25 cellular contexts compared by ENCODE assay signal in the genomic region with DNA sequence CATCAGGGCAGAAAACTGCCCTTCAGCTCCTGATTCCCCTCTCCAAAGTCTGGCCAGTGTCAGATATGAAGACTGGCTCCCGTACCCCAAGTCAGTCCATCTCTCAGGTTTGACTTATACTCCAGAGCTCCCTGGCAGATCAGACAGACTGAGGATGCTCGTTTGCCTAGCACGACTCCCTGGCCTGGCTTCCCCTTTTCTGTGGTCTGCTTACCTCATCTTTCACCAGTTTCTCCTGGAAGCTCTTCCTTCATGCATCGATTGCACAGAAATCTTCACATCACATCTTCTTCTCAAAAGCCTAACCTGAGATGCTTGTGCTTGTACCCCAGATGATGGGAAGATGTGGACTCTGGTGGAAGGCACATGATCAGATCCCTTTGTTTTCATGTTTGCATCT.
DNase-seq lines count a peak whose midpoint lies in the region; ATAC-seq and TF ChIP-seq lines count a peak whose summit lies in the region.
"Had no signal": no experiment of that assay in that cellular context is flagged by ENCODE, and none has a peak within 500 bp of the region (broad histone marks: within the 10 kb centered on the region; RNA-seq: fewer than 3 reads in every experiment).

No MANE protein-coding gene starts in this region.

- no peak overlapping the region for H3K27ac ChIP-seq in GM23338 (ENCODE audit: low read depth)
- H3K27ac ChIP-seq in OCI-LY3 (ENCODE audit: low read length), result no peak overlapping the region
- no peak overlapping the region for H3K27ac ChIP-seq in neural progenitor cell
- H3K27ac ChIP-seq in endodermal cell (ENCODE audit: low read depth, low read length), result no peak overlapping the region
- no peak overlapping the region for H3K27ac ChIP-seq in CD8-positive, alpha-beta memory T cell (ENCODE audit: low read depth, low read length)
- H3K27ac ChIP-seq: BLaER1 treated with 17β-estradiol and CSF1 and Interleukin-3, amounts not matched to agents 10 nM and 100 nM; GM23248; PC-9; SJCRH30 had no signal

- H3K4me1 Mint-ChIP-seq in GM23338, result peaks cover 18% of the 10 kb centered on the region
- H3K4me1 Mint-ChIP-seq in neural progenitor cell, result peaks cover 12% of the 10 kb centered on the region
- peaks cover 11% of the 10 kb centered on the region for H3K4me1 Mint-ChIP-seq in endodermal cell
- H3K4me1 Mint-ChIP-seq in CD8-positive, alpha-beta memory T cell, result no peaks in the 10 kb centered on the region
- H3K4me1 Mint-ChIP-seq: CD4-positive, alpha-beta memory T cell had no signal

- peak overlapping the region; percentile 40; the same call in 1 of the 2 replicates for H2AFZ ChIP-seq in GM23338
- no peak overlapping the region for H2AFZ ChIP-seq in OCI-LY3 (ENCODE audit: low read depth, low read length)
- no peak overlapping the region for H2AFZ ChIP-seq in neural progenitor cell (replicated peaks)
- H2AFZ ChIP-seq: GM23248, PC-9 had no signal

- DNase-seq in GM23338 (ENCODE audit: low spot score) (no peak), NB4 (ENCODE audit: low read depth) (peak; percentile 10), neural progenitor cell (ENCODE audit: low spot score) (no peak), endodermal cell (no peak), NCI-H345 treated with DMSO at 0.1 percent for 48 hours (lab: John Stamatoyannopoulos, UW; ENCODE audit: unreplicated experiment) (no peak), EL (no peak)
- DNase-seq in CD8-positive, alpha-beta memory T cell, result no peak
- DNase-seq: Caco-2; CD4-positive, alpha-beta memory T cell; GF-D8; GM23248; H9; MG63; NCI-H1092 treated with DMSO at 0.1 percent for 48 hours; NCI-H1436; NCI-H1930; NCI-H2107; NCI-H446 treated with DMSO at 0.1 percent for 48 hours; NCI-H526; PC-9; SJCRH30 had no signal

- H3K27me3 ChIP-seq in GM23338 (ENCODE audit: insufficient read depth), result no peaks in the 10 kb centered on the region
- 0 out of 2 replicates have a peak, but pooled peaks cover 4% of the 10 kb centered on the region for H3K27me3 ChIP-seq in OCI-LY3 (ENCODE audit: low read depth, low read length)
- no peaks in the 10 kb centered on the region for H3K27me3 ChIP-seq in neural progenitor cell
- no peaks in the 10 kb centered on the region for H3K27me3 ChIP-seq in endodermal cell (ENCODE audit: control insufficient read depth, insufficient read depth, low read length, poor library complexity, severe bottlenecking)
- no peaks in the 10 kb centered on the region for H3K27me3 ChIP-seq in CD8-positive, alpha-beta memory T cell (ENCODE audit: insufficient read depth, low read length, poor library complexity, severe bottlenecking)
- H3K27me3 ChIP-seq: MG63 had no signal

- H4K20me1 ChIP-seq in GM23338 (replicated peaks; ENCODE audit: insufficient read depth) (no peaks in the 10 kb centered on the region), OCI-LY3 (ENCODE audit: insufficient read depth, low read length) (no peaks in the 10 kb centered on the region), neural progenitor cell (ENCODE audit: low read depth) (no peaks in the 10 kb centered on the region)
- H4K20me1 ChIP-seq: BLaER1 treated with 17β-estradiol and CSF1 and Interleukin-3, amounts not matched to agents 10 nM and 100 nM had no signal

- TF ChIP-seq CTCF in GM23338 (conservative IDR thresholded peaks at IDR 0.05; ENCODE audit: low read depth in 2 of 2) (no peak), NB4 (IDR thresholded peaks at IDR 0.05; ENCODE audit: low read depth, low read length) (no peak), OCI-LY3 (IDR thresholded peaks at IDR 0.05; ENCODE audit: low read depth, low read length) (no peak), neural progenitor cell (IDR thresholded peaks at IDR 0.05) (no peak), endodermal cell (conservative IDR thresholded peaks at IDR 0.05) (no peak)

- TF ChIP-seq POLR2A in NB4 (IDR thresholded peaks at IDR 0.05; ENCODE audit: extremely low read depth, insufficient read length), result no peak

- WGBS in endodermal cell (ENCODE audit: insufficient coverage in 1 of 2, insufficient read length in 1 of 2), 2 experiments, result 91 to 95% methylated on average over 3 to 4 of the region's 4 CpGs

- no peak overlapping the region for H3K4me3 ChIP-seq in GM23338
- H3K4me3 ChIP-seq in NB4 (ENCODE audit: low read depth, low read length), result no peak overlapping the region
- H3K4me3 ChIP-seq in OCI-LY3 (ENCODE audit: low read length), result no peak overlapping the region
- H3K4me3 ChIP-seq in neural progenitor cell, result no peak overlapping the region
- H3K4me3 ChIP-seq in endodermal cell (ENCODE audit: low read length), result no peak overlapping the region
- H3K4me3 ChIP-seq in CD8-positive, alpha-beta memory T cell (ENCODE audit: low read length), result no peak overlapping the region
- H3K4me3 ChIP-seq: BLaER1 treated with 17β-estradiol and CSF1 and Interleukin-3, amounts not matched to agents 10 nM and 100 nM; GM23248; K562; MG63; PC-9; SJCRH30 had no signal

- H3K27ac Mint-ChIP-seq in GM23338 (no peak overlapping the region), neural progenitor cell (peak overlapping the region; percentile 26), endodermal cell (no peak overlapping the region)
- no peak overlapping the region for H3K27ac Mint-ChIP-seq in CD8-positive, alpha-beta memory T cell
- H3K27ac Mint-ChIP-seq: H9 had no signal

- POLR2A ChIA-PET in CD8-positive, alpha-beta memory T cell (lab: Charles Lee), result no interaction called here

- peaks cover 2% of the 10 kb centered on the region for H3K27me3 Mint-ChIP-seq in GM23338 (ENCODE audit: insufficient read depth, low read depth, poor library complexity)
- H3K27me3 Mint-ChIP-seq in neural progenitor cell (ENCODE audit: insufficient read depth, low read depth), result no peaks in the 10 kb centered on the region
- no peaks in the 10 kb centered on the region for H3K27me3 Mint-ChIP-seq in endodermal cell (ENCODE audit: insufficient read depth)
- H3K27me3 Mint-ChIP-seq in CD8-positive, alpha-beta memory T cell, result peaks cover 0 to 1% of the 10 kb centered on the region in 2 donors
- H3K27me3 Mint-ChIP-seq: CD4-positive, alpha-beta memory T cell had no signal

- H3K79me2 ChIP-seq in GM23338 (replicated peaks; ENCODE audit: insufficient read depth) (no peaks in the 10 kb centered on the region), OCI-LY3 (ENCODE audit: low read length) (no peaks in the 10 kb centered on the region), neural progenitor cell (ENCODE audit: low read depth) (no peaks in the 10 kb centered on the region)

- H3K9me2 ChIP-seq in GM23338 (ENCODE audit: insufficient read depth), result no peaks in the 10 kb centered on the region

- H3K4me3 Mint-ChIP-seq in GM23338, result no peak overlapping the region
- H3K4me3 Mint-ChIP-seq in neural progenitor cell, result no peak overlapping the region
- H3K4me3 Mint-ChIP-seq in endodermal cell, result no peak overlapping the region
- H3K4me3 Mint-ChIP-seq in CD8-positive, alpha-beta memory T cell, result peak overlapping the region in 1 of 7 donors; percentile 66
- H3K4me3 Mint-ChIP-seq: CD4-positive, alpha-beta memory T cell; H9 had no signal

- H3F3A ChIP-seq in GM23338 (replicated peaks; ENCODE audit: low read depth) (no peaks in the 10 kb centered on the region), neural progenitor cell (ENCODE audit: low read depth) (no peaks in the 10 kb centered on the region)

- peaks cover 18% of the 10 kb centered on the region for H3K4me1 ChIP-seq in GM23338 (ENCODE audit: insufficient read depth)
- peaks cover 11% of the 10 kb centered on the region for H3K4me1 ChIP-seq in OCI-LY3 (ENCODE audit: low read length)
- peaks cover 11% of the 10 kb centered on the region for H3K4me1 ChIP-seq in neural progenitor cell
- H3K4me1 ChIP-seq in endodermal cell (ENCODE audit: control insufficient read depth, insufficient read depth, low read length), result no peaks in the 10 kb centered on the region
- no peaks in the 10 kb centered on the region for H3K4me1 ChIP-seq in CD8-positive, alpha-beta memory T cell (ENCODE audit: insufficient read depth, low read length)
- H3K4me1 ChIP-seq: Caco-2, SJCRH30 had no signal

- no peak overlapping the region for H3K4me2 ChIP-seq in GM23338
- H3K4me2 ChIP-seq in OCI-LY3 (ENCODE audit: low read length), result 0 out of 2 replicates have a peak overlapping the region, but pooled peaks have one; percentile 8
- no peak overlapping the region for H3K4me2 ChIP-seq in neural progenitor cell
- H3K4me2 ChIP-seq: BLaER1 treated with 17β-estradiol and CSF1 and Interleukin-3, amounts not matched to agents 10 nM and 100 nM; PC-9 had no signal

- H3K36me3 Mint-ChIP-seq in GM23338 (ENCODE audit: low read depth), result no peaks in the 10 kb centered on the region
- no peaks in the 10 kb centered on the region for H3K36me3 Mint-ChIP-seq in neural progenitor cell
- H3K36me3 Mint-ChIP-seq in endodermal cell (ENCODE audit: low read depth), result no peaks in the 10 kb centered on the region
- H3K36me3 Mint-ChIP-seq in CD8-positive, alpha-beta memory T cell, result no peaks in the 10 kb centered on the region
- H3K36me3 Mint-ChIP-seq: CD4-positive, alpha-beta memory T cell had no signal

- H3K9ac ChIP-seq in OCI-LY3 (ENCODE audit: low read length) (no peak overlapping the region), neural progenitor cell (no peak overlapping the region), endodermal cell (ENCODE audit: extremely low read depth, low read length, poor library complexity, severe bottlenecking) (no peak overlapping the region)
- H3K9ac ChIP-seq: BLaER1 treated with 17β-estradiol and CSF1 and Interleukin-3, amounts not matched to agents 10 nM and 100 nM; GM23248 had no signal

- no peak for ATAC-seq in GM23338
- ATAC-seq: K562, Right ventricle myocardium inferior had no signal

- H3K9me3 ChIP-seq in OCI-LY3 (ENCODE audit: insufficient read depth, low read length), result no peaks in the 10 kb centered on the region
- no peaks in the 10 kb centered on the region for H3K9me3 ChIP-seq in neural progenitor cell (ENCODE audit: low read depth)
- no peaks in the 10 kb centered on the region for H3K9me3 ChIP-seq in endodermal cell (ENCODE audit: control insufficient read depth, low read length)
- no peaks in the 10 kb centered on the region for H3K9me3 ChIP-seq in CD8-positive, alpha-beta memory T cell (ENCODE audit: low read length)
- H3K9me3 ChIP-seq: BLaER1 treated with 17β-estradiol and CSF1 and Interleukin-3, amounts not matched to agents 10 nM and 100 nM; Caco-2; MG63; SJCRH30 had no signal

- H3K9me3 Mint-ChIP-seq in GM23338 (no peaks in the 10 kb centered on the region), neural progenitor cell (no peaks in the 10 kb centered on the region), endodermal cell (no peaks in the 10 kb centered on the region)
- H3K9me3 Mint-ChIP-seq in CD8-positive, alpha-beta memory T cell, result peaks cover 0 to 8% (median 3%) of the 10 kb centered on the region in 5 donors

- CTCF ChIA-PET in CD8-positive, alpha-beta memory T cell (lab: Charles Lee), result no interaction called here

- H3K36me3 ChIP-seq in GM23338 (ENCODE audit: insufficient read depth) (no peaks in the 10 kb centered on the region), OCI-LY3 (replicated peaks; ENCODE audit: low read depth, low read length) (no peaks in the 10 kb centered on the region), neural progenitor cell (no peaks in the 10 kb centered on the region), endodermal cell (ENCODE audit: control insufficient read depth, insufficient read depth, low read length) (no peaks in the 10 kb centered on the region)
- H3K36me3 ChIP-seq in CD8-positive, alpha-beta memory T cell (ENCODE audit: insufficient read depth, low read length), result no peaks in the 10 kb centered on the region
- H3K36me3 ChIP-seq: BLaER1 treated with 17β-estradiol and CSF1 and Interleukin-3, amounts not matched to agents 10 nM and 100 nM; MG63; SJCRH30 had no signal
